ENCODE assay signal across 7 cellular contexts in genomic region chr16:30199610-30200343, GRCh38. TPM values are rescaled to one million over a fixed set of nuclear protein-coding genes. Genes with fewer than 3 reads are reported as not detected.
DNase-seq lines count a peak whose midpoint lies in the region; ATAC-seq, FAIRE-seq and TF ChIP-seq lines count a peak whose summit lies in the region.
"Not testable (repeated sequence)": the region's sequence is repeated elsewhere in the genome, so short reads cannot be mapped to it uniquely, and the experiment has no call there.

No MANE protein-coding gene starts in this region.

- DNase-seq in H54 (ENCODE audit: insufficient read length, low spot score); RCC 7860 (ENCODE audit: low spot score); endothelial cell of umbilical vein (ENCODE audit: low read depth, low spot score); heart right ventricle; left lobe of liver (ENCODE audit: low spot score); mucosa of descending colon; thoracic aorta (ENCODE audit: low spot score): not testable (repeated sequence)

- H3K4me2 ChIP-seq in endothelial cell of umbilical vein (ENCODE audit: insufficient read depth, low read length): not testable (repeated sequence)

- not testable (repeated sequence) for H3K27me3 ChIP-seq in endothelial cell of umbilical vein (ENCODE audit: control insufficient read depth in 2 of 2, insufficient read depth in 2 of 2, low read length in 2 of 2); heart right ventricle; thoracic aorta (replicated peaks; ENCODE audit: insufficient read depth)

- no CpG with 5 or more reads among the region's 15 CpGs for WGBS in heart right ventricle, 2 donors

- H3K36me3 ChIP-seq in endothelial cell of umbilical vein (ENCODE audit: control insufficient read depth in 2 of 2, extremely low read depth in 1 of 2, insufficient read depth in 2 of 2, low read length in 2 of 2); heart right ventricle; mucosa of descending colon (ENCODE audit: low read depth); thoracic aorta: not testable (repeated sequence)

- FAIRE-seq in H54 (lab: Jason Lieb, UNC) (peak; percentile 11), RCC 7860 (lab: Jason Lieb, UNC) (peak; percentile 58), endothelial cell of umbilical vein (lab: Jason Lieb, UNC) (peak; percentile 98)

- not testable (repeated sequence) for H3K4me3 ChIP-seq in endothelial cell of umbilical vein (replicated peaks in 1 of 3; ENCODE audit: insufficient read depth in 1 of 3, low read depth in 1 of 3, low read length in 3 of 3); heart right ventricle; mucosa of descending colon; thoracic aorta

- H3K9ac ChIP-seq in endothelial cell of umbilical vein (replicated peaks; ENCODE audit: extremely low read depth, insufficient read depth, low read length): not testable (repeated sequence)

- POLR2A ChIA-PET in endothelial cell of umbilical vein (lab: Charles Lee): not testable (repeated sequence)

- not testable (repeated sequence) for H3K9me3 ChIP-seq in endothelial cell of umbilical vein (replicated peaks; ENCODE audit: control insufficient read depth, insufficient read depth, low read length); heart right ventricle; mucosa of descending colon; thoracic aorta

- H3K4me1 ChIP-seq in endothelial cell of umbilical vein (ENCODE audit: control insufficient read depth, extremely low read depth, insufficient read depth, low read length); heart right ventricle; mucosa of descending colon (ENCODE audit: low read depth); thoracic aorta (ENCODE audit: control insufficient read depth in 1 of 2, low read depth in 2 of 2): not testable (repeated sequence)

- not testable (repeated sequence) for TF ChIP-seq CTCF in endothelial cell of umbilical vein (IDR thresholded peaks at IDR 0.05; ENCODE audit: extremely low read depth in 1 of 2, insufficient read depth in 1 of 2, low read depth in 1 of 2, low read length in 2 of 2); heart right ventricle (IDR thresholded peaks at IDR 0.05); mucosa of descending colon (IDR thresholded peaks at IDR 0.05); thoracic aorta (IDR thresholded peaks at IDR 0.05)

- H3K9me1 ChIP-seq in endothelial cell of umbilical vein (replicated peaks; ENCODE audit: control insufficient read depth, extremely low read depth, insufficient read depth, low read length): not testable (repeated sequence)

- H3K79me2 ChIP-seq in endothelial cell of umbilical vein (ENCODE audit: control insufficient read depth, insufficient read depth, low read length): not testable (repeated sequence)

- not testable (repeated sequence) for H4K20me1 ChIP-seq in endothelial cell of umbilical vein (replicated peaks; ENCODE audit: control insufficient read depth, extremely low read depth, insufficient read depth, low read length)

- intact Hi-C loops in endothelial cell of umbilical vein (cut with micrococcal nuclease); heart right ventricle (cut with DNase I); mucosa of descending colon (cut with DNase I, micrococcal nuclease): not testable (repeated sequence)

- H3K27ac ChIP-seq in endothelial cell of umbilical vein (ENCODE audit: insufficient read depth, low read depth, low read length); heart right ventricle; thoracic aorta: not testable (repeated sequence)

- H2AFZ ChIP-seq in endothelial cell of umbilical vein (ENCODE audit: low read depth, low read length): not testable (repeated sequence)

- dilution Hi-C loops in endothelial cell of umbilical vein (cut with MboI; ENCODE audit: extremely low pct_ligation_motif_present, low sequenced_read_pairs): not testable (repeated sequence)

- not testable (repeated sequence) for BruUV-seq in endothelial cell of umbilical vein (replicated peaks; lab: Mats Ljungman, UMichigan)

- not testable (repeated sequence) for TF ChIP-seq POLR2A in H54 (IDR thresholded peaks at IDR 0.05; ENCODE audit: low read depth, low read length); endothelial cell of umbilical vein (IDR thresholded peaks at IDR 0.05; ENCODE audit: low read depth, low read length)

- CTCF ChIA-PET in endothelial cell of umbilical vein (lab: Charles Lee): not testable (repeated sequence)

- peak in 7 of 8 donors; percentile 36 to 63 (median 52) for ATAC-seq in heart right ventricle
- ATAC-seq in left lobe of liver: peak; percentile 77
- ATAC-seq in mucosa of descending colon: peak; percentile 76
- ATAC-seq in thoracic aorta (ENCODE audit: insufficient number of reproducible peaks, low FRiP score, low read depth): peak; percentile 38

RNA-seq across cellular contexts. Expression of gene SULT1A3, which starts 0.7 kb away (rescaled TPM):
- 12.2 and 18.1 TPM in 2 replicates for total RNA-seq in endothelial cell of umbilical vein
- 4.8 and 5.1 TPM in 2 replicates for polyA plus RNA-seq in endothelial cell of umbilical vein
- 5.2 and 6.3 TPM in 2 replicates for polyA plus RNA-seq in endothelial cell of umbilical vein (2011; cell fraction: cytosol; rRNA removed)
- polyA plus RNA-seq in endothelial cell of umbilical vein (2011; cell fraction: nucleus; rRNA removed): 63.3 and 71.8 TPM in 2 replicates
- 3.3 and 11.3 TPM in 2 replicates for polyA plus RNA-seq in endothelial cell of umbilical vein (2012)
- polyA minus RNA-seq in endothelial cell of umbilical vein: 1.0 and 5.3 TPM in 2 replicates
- polyA minus RNA-seq in endothelial cell of umbilical vein (2011; cell fraction: cytosol; rRNA and poly(A)+ RNA removed): 1.5 TPM
- polyA minus RNA-seq in endothelial cell of umbilical vein (2011; cell fraction: nucleus; rRNA and poly(A)+ RNA removed): 5.7 and 6.8 TPM in 2 replicates
- 10 to 100 TPM in 2 of 10 donors, 1 to 10 TPM in 7, under 1 TPM in 1; 0.59 to 14.5 (median 5.9) TPM for total RNA-seq in heart right ventricle
- polyA plus RNA-seq in heart right ventricle: 10 to 100 TPM in 1 of 2 donors, 1 to 10 TPM in 1; 9.8 to 35.0 TPM
- 22.8 TPM for total RNA-seq in left lobe of liver
- total RNA-seq in mucosa of descending colon: 10 to 100 TPM; 37.1 to 96.5 (median 66.7) TPM
- 10 to 100 TPM; 11.1 to 15.6 TPM for total RNA-seq in thoracic aorta

RNA-seq across cellular contexts. Expression of gene SLX1A, which starts 6.1 kb away (rescaled TPM):
- 30.9 and 77.9 TPM in 2 replicates for total RNA-seq in endothelial cell of umbilical vein
- 28.9 and 29.8 TPM in 2 replicates for polyA plus RNA-seq in endothelial cell of umbilical vein
- polyA plus RNA-seq in endothelial cell of umbilical vein (2011; cell fraction: cytosol; rRNA removed): 16.9 and 32.5 TPM in 2 replicates
- polyA plus RNA-seq in endothelial cell of umbilical vein (2011; cell fraction: nucleus; rRNA removed): 49.5 and 51.6 TPM in 2 replicates
- polyA plus RNA-seq in endothelial cell of umbilical vein (2012): 44.4 and 50.8 TPM in 2 replicates
- 4.0 and 14.7 TPM in 2 replicates for polyA minus RNA-seq in endothelial cell of umbilical vein
- 31.2 TPM for polyA minus RNA-seq in endothelial cell of umbilical vein (2011; cell fraction: cytosol; rRNA and poly(A)+ RNA removed)
- 18.1 and 19.7 TPM in 2 replicates for polyA minus RNA-seq in endothelial cell of umbilical vein (2011; cell fraction: nucleus; rRNA and poly(A)+ RNA removed)
- total RNA-seq in heart right ventricle: 10 to 100 TPM in 8 of 10 donors, 1 to 10 TPM in 2; 8.3 to 29.0 (median 17.7) TPM
- 10 to 100 TPM; 56.6 to 57.8 TPM for polyA plus RNA-seq in heart right ventricle
- 77.1 TPM for total RNA-seq in left lobe of liver
- 100 to 1,000 TPM in 1 of 3 donors, 10 to 100 TPM in 2; 52.8 to 100 (median 68.0) TPM for total RNA-seq in mucosa of descending colon
- 10 to 100 TPM; 20.1 to 43.6 TPM for total RNA-seq in thoracic aorta

RNA-seq across cellular contexts. Expression of gene BOLA2B, which starts 6.3 kb away (rescaled TPM):
- 161 and 173 TPM in 2 replicates for total RNA-seq in endothelial cell of umbilical vein
- 310 and 354 TPM in 2 replicates for polyA plus RNA-seq in endothelial cell of umbilical vein
- polyA plus RNA-seq in endothelial cell of umbilical vein (2011; cell fraction: cytosol; rRNA removed): 432 and 454 TPM in 2 replicates
- polyA plus RNA-seq in endothelial cell of umbilical vein (2011; cell fraction: nucleus; rRNA removed): 76.9 and 94.1 TPM in 2 replicates
- polyA plus RNA-seq in endothelial cell of umbilical vein (2012): 222 and 244 TPM in 2 replicates
- polyA minus RNA-seq in endothelial cell of umbilical vein: 34.3 and 39.4 TPM in 2 replicates
- 109 TPM for polyA minus RNA-seq in endothelial cell of umbilical vein (2011; cell fraction: cytosol; rRNA and poly(A)+ RNA removed)
- 18.8 and 42.8 TPM in 2 replicates for polyA minus RNA-seq in endothelial cell of umbilical vein (2011; cell fraction: nucleus; rRNA and poly(A)+ RNA removed)
- total RNA-seq in heart right ventricle: 10 to 100 TPM; 38.2 to 74.4 (median 55.8) TPM
- 100 to 1,000 TPM; 193 to 226 TPM for polyA plus RNA-seq in heart right ventricle
- total RNA-seq in left lobe of liver: 21.7 TPM
- total RNA-seq in mucosa of descending colon: 100 to 1,000 TPM in 2 of 3 donors, 10 to 100 TPM in 1; 67.8 to 187 (median 152) TPM
- 100 to 1,000 TPM in 1 of 2 donors, 10 to 100 TPM in 1; 83.4 to 224 TPM for total RNA-seq in thoracic aorta

RNA-seq across cellular contexts. Expression of gene CORO1A, which starts 16.4 kb away (rescaled TPM):
- total RNA-seq in endothelial cell of umbilical vein (6.1 and 6.6 TPM in 2 replicates), heart right ventricle (10 to 100 TPM in 3 of 10 donors, 1 to 10 TPM in 7; 3.3 to 54.6 (median 5.5) TPM), left lobe of liver (8.5 TPM), mucosa of descending colon (10 to 100 TPM; 24.2 to 42.0 (median 25.2) TPM), thoracic aorta (10 to 100 TPM; 78.1 to 87.8 TPM)
- polyA plus RNA-seq in endothelial cell of umbilical vein (4.7 and 6.4 TPM in 2 replicates), heart right ventricle (10 to 100 TPM; 11.5 to 15.3 TPM)
- polyA plus RNA-seq in endothelial cell of umbilical vein (2011; cell fraction: cytosol; rRNA removed): 4.2 and 4.3 TPM in 2 replicates
- polyA plus RNA-seq in endothelial cell of umbilical vein (2011; cell fraction: nucleus; rRNA removed): 6.0 and 6.4 TPM in 2 replicates
- polyA plus RNA-seq in endothelial cell of umbilical vein (2012): 7.1 and 9.5 TPM in 2 replicates
- 1.1 and 7.8 TPM in 2 replicates for polyA minus RNA-seq in endothelial cell of umbilical vein
- not detected for polyA minus RNA-seq in endothelial cell of umbilical vein (2011; cell fraction: cytosol; rRNA and poly(A)+ RNA removed)
- 0.38 and 1.2 TPM in 2 replicates for polyA minus RNA-seq in endothelial cell of umbilical vein (2011; cell fraction: nucleus; rRNA and poly(A)+ RNA removed)

RNA-seq across cellular contexts. Expression of gene NPIPB13, which starts 48.5 kb away (rescaled TPM):
- total RNA-seq in endothelial cell of umbilical vein (19.3 and 23.5 TPM in 2 replicates), heart right ventricle (1 to 10 TPM in 8 of 10 donors, not detected in 2; 2.5 to 8.2 (median 4.6) TPM), left lobe of liver (6.2 TPM), mucosa of descending colon (10 to 100 TPM; 15.3 to 28.5 (median 21.7) TPM), thoracic aorta (10 to 100 TPM in 1 of 2 donors, 1 to 10 TPM in 1; 6.5 to 14.0 TPM)
- polyA plus RNA-seq in endothelial cell of umbilical vein (4.4 and 7.8 TPM in 2 replicates), heart right ventricle (1 to 10 TPM; 2.0 to 9.8 TPM)
- polyA plus RNA-seq in endothelial cell of umbilical vein (2011; cell fraction: cytosol; rRNA removed): 2.8 and 3.3 TPM in 2 replicates
- 27.5 and 36.6 TPM in 2 replicates for polyA plus RNA-seq in endothelial cell of umbilical vein (2011; cell fraction: nucleus; rRNA removed)
- polyA plus RNA-seq in endothelial cell of umbilical vein (2012): 3.1 and 5.4 TPM in 2 replicates
- polyA minus RNA-seq in endothelial cell of umbilical vein: 39.5 and 66.0 TPM in 2 replicates
- polyA minus RNA-seq in endothelial cell of umbilical vein (2011; cell fraction: cytosol; rRNA and poly(A)+ RNA removed): not detected
- 7.1 and 10.9 TPM in 2 replicates for polyA minus RNA-seq in endothelial cell of umbilical vein (2011; cell fraction: nucleus; rRNA and poly(A)+ RNA removed)
